In the genomic region with DNA sequence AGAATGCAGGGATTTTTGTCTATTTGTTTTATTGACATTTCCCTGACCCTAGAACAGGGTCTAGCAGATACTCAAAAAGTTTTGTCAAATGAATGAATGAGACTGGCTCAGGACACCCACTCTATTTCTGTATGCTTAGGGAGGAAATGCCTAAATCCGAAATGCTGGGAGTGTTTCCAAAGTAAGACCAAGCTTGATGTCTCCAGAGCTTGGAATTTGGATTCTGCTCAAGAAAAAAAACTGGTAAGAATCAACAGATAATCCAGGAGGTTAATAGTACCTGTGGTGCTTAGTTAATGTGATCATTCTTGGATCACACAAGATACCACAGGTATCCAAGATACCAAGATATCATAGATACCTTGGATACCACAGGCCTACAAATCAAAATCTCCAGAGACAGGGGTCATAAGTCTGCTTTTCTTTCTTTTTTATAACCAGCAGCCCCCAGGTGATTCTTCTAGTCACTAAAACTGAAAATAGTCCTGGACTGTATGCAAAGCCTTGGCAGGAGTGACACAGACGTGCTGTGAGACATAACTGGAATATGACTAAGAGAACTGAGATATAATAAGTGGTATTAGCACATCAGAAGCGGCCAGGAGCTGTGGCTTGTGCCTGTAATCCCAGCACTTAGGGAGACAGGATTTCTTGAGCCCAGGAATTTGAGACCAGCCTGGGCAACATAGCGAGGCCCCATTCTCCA, we compare ENCODE assay signal across 11 cellular contexts. TPM values are rescaled to one million over a fixed set of nuclear protein-coding genes. Genes with fewer than 3 reads are reported as not detected.
A peak's percentile ranks its signal among the peaks of the same experiment; 100 is the strongest.
DNase-seq lines count a peak whose midpoint lies in the region; ATAC-seq and TF ChIP-seq lines count a peak whose summit lies in the region.
"Had no signal": no experiment of that assay in that cellular context is flagged by ENCODE, and none has a peak within 500 bp of the region (broad histone marks: within the 10 kb centered on the region; RNA-seq: fewer than 3 reads in every experiment).

No MANE protein-coding gene starts in this region.

- H3K4me1 Mint-ChIP-seq in MCF 10A (ENCODE audit: insufficient read depth, unreplicated experiment), result peaks cover 5% of the 10 kb centered on the region
- peaks cover 29% of the 10 kb centered on the region for H3K4me1 Mint-ChIP-seq in progenitor cell of endocrine pancreas (ENCODE audit: low read depth)
- H3K4me1 Mint-ChIP-seq: activated naive CD8-positive, alpha-beta T cell treated with anti-CD3 and anti-CD28 coated beads, Interleukin-2, amount 10 ng/mL, durations not matched to agents 7 days and 5 days; stimulated activated naive B cell treated with anti-CD40 and anti-IgM and Interleukin-4, amounts not matched to agents 10 μg/mL and 1 μg/mL and 100 μg/mL, for 72 hours had no signal

- H3K36me3 Mint-ChIP-seq in MCF 10A (ENCODE audit: insufficient read depth, unreplicated experiment), result no peaks in the 10 kb centered on the region
- H3K36me3 Mint-ChIP-seq in progenitor cell of endocrine pancreas (ENCODE audit: insufficient read depth), result no peaks in the 10 kb centered on the region
- H3K36me3 Mint-ChIP-seq: activated naive CD8-positive, alpha-beta T cell treated with anti-CD3 and anti-CD28 coated beads, Interleukin-2, amount 10 ng/mL, durations not matched to agents 7 days and 5 days; stimulated activated naive B cell treated with anti-CD40 and anti-IgM and Interleukin-4, amounts not matched to agents 10 μg/mL and 1 μg/mL and 100 μg/mL, for 72 hours had no signal

- DNase-seq in MCF 10A (ENCODE audit: unreplicated experiment) (peak; percentile 60), progenitor cell of endocrine pancreas (ENCODE audit: low spot score, unreplicated experiment) (no peak), NCI-H1092 (lab: John Stamatoyannopoulos, UW) (no peak), MV-4-11 (lab: John Stamatoyannopoulos, UW) (no peak), SK-N-DZ (ENCODE audit: low spot score) (no peak)
- DNase-seq: activated naive CD8-positive, alpha-beta T cell treated with anti-CD3 and anti-CD28 coated beads, Interleukin-2, amount 10 ng/mL, durations not matched to agents 7 days and 5 days; midbrain; stimulated activated naive B cell treated with anti-CD40 and anti-IgM and Interleukin-4, amounts not matched to agents 10 μg/mL and 1 μg/mL and 100 μg/mL, for 72 hours had no signal

- H3K9me3 Mint-ChIP-seq in MCF 10A (ENCODE audit: unreplicated experiment) (no peaks in the 10 kb centered on the region), progenitor cell of endocrine pancreas (ENCODE audit: low read depth) (no peaks in the 10 kb centered on the region)
- H3K9me3 Mint-ChIP-seq: activated naive CD8-positive, alpha-beta T cell treated with anti-CD3 and anti-CD28 coated beads, Interleukin-2, amount 10 ng/mL, durations not matched to agents 7 days and 5 days; stimulated activated naive B cell treated with anti-CD40 and anti-IgM and Interleukin-4, amounts not matched to agents 10 μg/mL and 1 μg/mL and 100 μg/mL, for 72 hours had no signal

- no TSS peak for BruUV-seq in MCF 10A (replicated peaks; lab: Mats Ljungman, UMichigan)

- H3K27ac Mint-ChIP-seq in MCF 10A (ENCODE audit: low read depth, unreplicated experiment) (peak overlapping the region; percentile 17), progenitor cell of endocrine pancreas (peak overlapping the region; percentile 92)
- H3K27ac Mint-ChIP-seq: activated naive CD8-positive, alpha-beta T cell treated with anti-CD3 and anti-CD28 coated beads, Interleukin-2, amount 10 ng/mL, durations not matched to agents 7 days and 5 days; stimulated activated naive B cell treated with anti-CD40 and anti-IgM and Interleukin-4, amounts not matched to agents 10 μg/mL and 1 μg/mL and 100 μg/mL, for 72 hours had no signal

- CTCF ChIA-PET in MCF 10A (lab: Yijun Ruan, JAX), result interaction anchor here (0.6 to 1.9 kb wide), 3 partner anchors 19 to 789 kb away, joined by 3 to 5 read pairs (median 5); no protein-coding TSS in a partner anchor

- intact Hi-C loops in MCF 10A (cut with micrococcal nuclease), result no loop called here

- POLR2A ChIA-PET in MCF 10A (lab: Yijun Ruan, JAX), result interaction anchor here (0.6 to 2.0 kb wide), 4 partner anchors 9 to 374 kb away, joined by 3 to 6 read pairs (median 3); no protein-coding TSS in a partner anchor

- ATAC-seq in GM18861 (IDR thresholded peaks at IDR 0.05; ENCODE audit: unreplicated experiment) (peak; percentile 48), HG02884 (IDR thresholded peaks at IDR 0.05; ENCODE audit: unreplicated experiment) (peak; percentile 90), HG03457 (IDR thresholded peaks at IDR 0.05; ENCODE audit: unreplicated experiment) (no peak)

- H3K27me3 Mint-ChIP-seq in MCF 10A (ENCODE audit: insufficient read depth, unreplicated experiment), result no peaks in the 10 kb centered on the region
- H3K27me3 Mint-ChIP-seq in progenitor cell of endocrine pancreas, result peaks cover 34% of the 10 kb centered on the region

- TF ChIP-seq CTCF in MCF 10A (IDR thresholded peaks at IDR 0.05; ENCODE audit: unreplicated experiment) (no peak), progenitor cell of endocrine pancreas (IDR thresholded peaks at IDR 0.05; ENCODE audit: unreplicated experiment) (no peak)

- H3K4me3 Mint-ChIP-seq in MCF 10A (ENCODE audit: unreplicated experiment), result no peak overlapping the region
- H3K4me3 Mint-ChIP-seq in progenitor cell of endocrine pancreas (ENCODE audit: low read depth), result no peak overlapping the region
- H3K4me3 Mint-ChIP-seq: activated naive CD8-positive, alpha-beta T cell treated with anti-CD3 and anti-CD28 coated beads, Interleukin-2, amount 10 ng/mL, durations not matched to agents 7 days and 5 days; stimulated activated naive B cell treated with anti-CD40 and anti-IgM and Interleukin-4, amounts not matched to agents 10 μg/mL and 1 μg/mL and 100 μg/mL, for 72 hours had no signal

RNA-seq across cellular contexts. Expression of gene SP3, which starts 39.9 kb away (rescaled TPM):
- total RNA-seq in MCF 10A (2022), result 62.1 and 73.8 TPM in 2 replicates
- 93.8 and 96.9 TPM in 2 replicates for total RNA-seq in progenitor cell of endocrine pancreas
- polyA plus RNA-seq in SK-N-DZ (2014; cell fraction: cytosol; rRNA removed), result 61.8 and 63.5 TPM in 2 replicates
- polyA plus RNA-seq in SK-N-DZ (2014; cell fraction: nucleus; rRNA removed), result 39.5 and 69.9 TPM in 2 replicates
